ENCODE assay signal across 8 cellular contexts in the genomic region with DNA sequence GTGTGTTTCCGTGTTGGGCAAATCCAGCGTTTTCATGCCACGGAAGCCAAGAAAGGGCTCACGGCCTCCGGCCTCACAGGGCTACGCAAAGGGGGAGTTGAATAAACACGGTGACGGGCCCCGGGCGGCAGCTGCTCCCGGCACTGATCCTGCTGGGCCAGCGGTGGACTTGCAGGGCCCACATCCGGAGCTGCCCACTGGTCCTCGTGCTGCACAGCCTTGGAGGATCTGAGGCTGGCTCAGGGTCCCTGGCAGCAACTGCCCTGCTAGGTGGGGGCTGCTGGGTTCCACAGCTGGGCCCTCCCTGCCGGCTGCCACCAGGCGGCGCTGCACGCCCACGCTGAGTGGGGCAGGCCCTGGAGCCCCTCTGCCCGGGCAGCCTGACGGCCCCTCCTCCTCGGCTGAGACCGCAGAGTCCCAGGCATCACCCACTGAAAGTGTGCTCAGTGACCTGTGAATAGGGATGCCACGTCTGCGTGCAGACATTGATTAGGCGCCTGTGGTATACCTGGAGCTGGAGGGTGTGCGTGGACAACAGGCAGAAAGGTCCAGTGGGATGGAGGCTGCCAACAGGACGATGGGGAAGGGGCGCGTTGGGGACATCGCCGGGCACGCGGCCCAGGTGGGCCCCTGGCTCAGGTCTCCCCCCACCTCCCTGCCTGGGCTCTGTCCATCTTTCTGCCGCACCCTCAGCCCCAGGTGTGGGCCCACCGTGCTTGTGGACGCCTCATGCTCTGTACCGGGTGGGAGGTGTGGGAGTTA. TPM values are rescaled to one million over a fixed set of nuclear protein-coding genes. Genes with fewer than 3 reads are reported as not detected.
A peak's percentile ranks its signal among the peaks of the same experiment; 100 is the strongest.
DNase-seq lines count a peak whose midpoint lies in the region; ATAC-seq, FAIRE-seq and TF ChIP-seq lines count a peak whose summit lies in the region.

No MANE protein-coding gene starts in this region.

- H3K27ac ChIP-seq in A673 (ENCODE audit: low read depth, low read length, poor library complexity, severe bottlenecking) (no peak overlapping the region), right atrium auricular region (no peak overlapping the region)

- H3K9me3 Mint-ChIP-seq in activated naive CD8-positive, alpha-beta T cell treated with anti-CD3 and anti-CD28 coated beads, Interleukin-2, amount 50 U/mL, for 24 hours, result no peaks in the 10 kb centered on the region

- intact Hi-C loops in A673 (cut with micrococcal nuclease; ENCODE audit: unreplicated experiment), result loop anchor here (5.0 kb wide), 2 partner anchors 43 to 148 kb away; no protein-coding TSS in a partner anchor

- POLR2A ChIA-PET in A673 (lab: Charles Lee; ENCODE audit: low non-redundant PET), result no interaction called here

- peak; percentile 98 for TF ChIP-seq CTCF in A673 (conservative IDR thresholded peaks at IDR 0.05; ENCODE audit: low read depth, low read length)
- peak; percentile 83 to 87 for TF ChIP-seq CTCF in right atrium auricular region (IDR thresholded peaks at IDR 0.05)

- H3K4me1 Mint-ChIP-seq in activated naive CD8-positive, alpha-beta T cell treated with anti-CD3 and anti-CD28 coated beads, Interleukin-2, amount 50 U/mL, for 24 hours, result peaks cover 9% of the 10 kb centered on the region

- peak; percentile 67 for ATAC-seq in activated naive CD8-positive, alpha-beta T cell treated with anti-CD3 and anti-CD28 coated beads, Interleukin-2, amount 50 U/mL, for 24 hours
- no peak for ATAC-seq in GM21529 (IDR thresholded peaks at IDR 0.05; ENCODE audit: unreplicated experiment)

- H3K27me3 ChIP-seq in A673 (replicated peaks; ENCODE audit: insufficient read depth, low read depth, low read length, poor library complexity) (no peaks in the 10 kb centered on the region), right atrium auricular region (peaks cover 0 to 11% of the 10 kb centered on the region in 2 donors)

- H3K9me3 ChIP-seq in A673 (ENCODE audit: low read depth, low read length, poor library complexity, severe bottlenecking), result no peaks in the 10 kb centered on the region
- H3K9me3 ChIP-seq in right atrium auricular region, result no peaks in the 10 kb centered on the region

- CTCF ChIA-PET in A673 (lab: Charles Lee), result interaction anchor here (0.6 to 1.2 kb wide), 3 partner anchors 9 to 150 kb away, joined by 3 to 4 read pairs (median 4); no protein-coding TSS in a partner anchor

- peaks cover 13% of the 10 kb centered on the region for H3K4me1 ChIP-seq in A673 (ENCODE audit: insufficient read depth, low read length, poor library complexity, severe bottlenecking)
- peaks cover 0 to 39% of the 10 kb centered on the region in 2 donors for H3K4me1 ChIP-seq in right atrium auricular region

- FAIRE-seq in GM18507 (lab: Jason Lieb, UNC), result peak; percentile 62

- H3K27ac Mint-ChIP-seq in activated naive CD8-positive, alpha-beta T cell treated with anti-CD3 and anti-CD28 coated beads, Interleukin-2, amount 50 U/mL, for 24 hours, result no peak overlapping the region

- H3K27me3 Mint-ChIP-seq in activated naive CD8-positive, alpha-beta T cell treated with anti-CD3 and anti-CD28 coated beads, Interleukin-2, amount 50 U/mL, for 24 hours, result peaks cover 19% of the 10 kb centered on the region

- BruUV-seq in A673 (replicated peaks; lab: Mats Ljungman, UMichigan), result no TSS peak

- H3K4me3 ChIP-seq in A673 (ENCODE audit: low read depth, low read length, poor library complexity, severe bottlenecking), result no peak overlapping the region
- H3K4me3 ChIP-seq in right atrium auricular region, result no peak overlapping the region

- H3K36me3 ChIP-seq in A673 (ENCODE audit: insufficient read depth, low read length, poor library complexity, severe bottlenecking), result peaks cover 40% of the 10 kb centered on the region
- peaks cover 40% of the 10 kb centered on the region for H3K36me3 ChIP-seq in right atrium auricular region

- peak; percentile 83 for DNase-seq in A673 (ENCODE audit: low spot score)
- DNase-seq in GM18507 (ENCODE audit: extremely low spot score, insufficient read length, low read depth), result peak; percentile 54
- DNase-seq in SK-N-DZ (ENCODE audit: low spot score), result peak; percentile 73
- DNase-seq in activated naive CD8-positive, alpha-beta T cell treated with anti-CD3 and anti-CD28 coated beads, Interleukin-2, amount 50 U/mL, for 24 hours, result peak; percentile 76
- DNase-seq in right atrium auricular region (ENCODE audit: low spot score), result no peak
- peak; percentile 67 to 73 for DNase-seq in stimulated activated CD4-positive, alpha-beta T cell treated with anti-CD3 and anti-CD28 coated beads, Interleukin-2, amount 100 ng/mL, for 24 hours
- no peak for DNase-seq in NCI-H187 treated with DMSO at 0.1 percent for 48 hours (lab: John Stamatoyannopoulos, UW)

- no peak overlapping the region for H3K4me3 Mint-ChIP-seq in activated naive CD8-positive, alpha-beta T cell treated with anti-CD3 and anti-CD28 coated beads, Interleukin-2, amount 50 U/mL, for 24 hours

- peaks cover 9% of the 10 kb centered on the region for H3K36me3 Mint-ChIP-seq in activated naive CD8-positive, alpha-beta T cell treated with anti-CD3 and anti-CD28 coated beads, Interleukin-2, amount 50 U/mL, for 24 hours (ENCODE audit: low read depth)

RNA-seq across cellular contexts. Expression of a gene that starts 5.3 kb away (rescaled TPM):
- 13.1 and 15.7 TPM in 2 replicates for total RNA-seq in A673 (2021)
- polyA plus RNA-seq in SK-N-DZ (2014; cell fraction: cytosol; rRNA removed), result 2.9 and 3.2 TPM in 2 replicates
- 3.0 and 5.0 TPM in 2 replicates for polyA plus RNA-seq in SK-N-DZ (2014; cell fraction: nucleus; rRNA removed)
- 10 to 100 TPM in 1 of 2 donors, 1 to 10 TPM in 1; 1.4 to 11.1 TPM for total RNA-seq in right atrium auricular region

RNA-seq across cellular contexts. Expression of a gene that starts 12.0 kb away (rescaled TPM):
- total RNA-seq in A673 (2021) (865 TPM in 2 replicates), right atrium auricular region (1,000 to 10,000 TPM; 1,033 to 1,569 TPM)
- polyA plus RNA-seq in SK-N-DZ (2014; cell fraction: cytosol; rRNA removed), result 842 and 849 TPM in 2 replicates
- 345 and 387 TPM in 2 replicates for polyA plus RNA-seq in SK-N-DZ (2014; cell fraction: nucleus; rRNA removed)

RNA-seq across cellular contexts. Expression of a gene that starts 40.6 kb away (rescaled TPM):
- total RNA-seq in A673 (2021) (1.0 and 2.5 TPM in 2 replicates), right atrium auricular region (under 1 TPM in 1 of 2 donors, not detected in 1; 0.79 TPM)
- not detected in 2 replicates for polyA plus RNA-seq in SK-N-DZ (2014; cell fraction: cytosol; rRNA removed)
- 0.89 TPM in 1 of 2 replicates, not detected in the other for polyA plus RNA-seq in SK-N-DZ (2014; cell fraction: nucleus; rRNA removed)

RNA-seq across cellular contexts. Expression of a gene that starts 48.9 kb away (rescaled TPM):
- total RNA-seq in A673 (2021) (100 and 107 TPM in 2 replicates), right atrium auricular region (10 to 100 TPM; 24.5 to 30.4 TPM)
- polyA plus RNA-seq in SK-N-DZ (2014; cell fraction: cytosol; rRNA removed), result 49.8 and 61.6 TPM in 2 replicates
- 285 and 379 TPM in 2 replicates for polyA plus RNA-seq in SK-N-DZ (2014; cell fraction: nucleus; rRNA removed)

RNA-seq across cellular contexts. Expression of a gene that starts 52.9 kb away (rescaled TPM):
- total RNA-seq in A673 (2021), result 109 and 113 TPM in 2 replicates
- 139 and 213 TPM in 2 replicates for polyA plus RNA-seq in SK-N-DZ (2014; cell fraction: cytosol; rRNA removed)
- 181 and 217 TPM in 2 replicates for polyA plus RNA-seq in SK-N-DZ (2014; cell fraction: nucleus; rRNA removed)
- 10 to 100 TPM; 55.8 to 75.0 TPM for total RNA-seq in right atrium auricular region

Comparison
In these comparisons a context has a peak if more than half of its experiments do, and no peak if none do; other contexts are left out.
1. DNase-seq: peak in A673 (single experiment), GM18507 (single experiment), SK-N-DZ (single experiment), activated naive CD8-positive, alpha-beta T cell treated with anti-CD3 and anti-CD28 coated beads, Interleukin-2, amount 50 U/mL, for 24 hours (single experiment) and stimulated activated CD4-positive, alpha-beta T cell treated with anti-CD3 and anti-CD28 coated beads, Interleukin-2, amount 100 ng/mL, for 24 hours (2 of 2); none in right atrium auricular region (single experiment) and NCI-H187 treated with DMSO at 0.1 percent for 48 hours (single experiment).